8 cellular contexts compared by ENCODE assay signal in the genomic region with DNA sequence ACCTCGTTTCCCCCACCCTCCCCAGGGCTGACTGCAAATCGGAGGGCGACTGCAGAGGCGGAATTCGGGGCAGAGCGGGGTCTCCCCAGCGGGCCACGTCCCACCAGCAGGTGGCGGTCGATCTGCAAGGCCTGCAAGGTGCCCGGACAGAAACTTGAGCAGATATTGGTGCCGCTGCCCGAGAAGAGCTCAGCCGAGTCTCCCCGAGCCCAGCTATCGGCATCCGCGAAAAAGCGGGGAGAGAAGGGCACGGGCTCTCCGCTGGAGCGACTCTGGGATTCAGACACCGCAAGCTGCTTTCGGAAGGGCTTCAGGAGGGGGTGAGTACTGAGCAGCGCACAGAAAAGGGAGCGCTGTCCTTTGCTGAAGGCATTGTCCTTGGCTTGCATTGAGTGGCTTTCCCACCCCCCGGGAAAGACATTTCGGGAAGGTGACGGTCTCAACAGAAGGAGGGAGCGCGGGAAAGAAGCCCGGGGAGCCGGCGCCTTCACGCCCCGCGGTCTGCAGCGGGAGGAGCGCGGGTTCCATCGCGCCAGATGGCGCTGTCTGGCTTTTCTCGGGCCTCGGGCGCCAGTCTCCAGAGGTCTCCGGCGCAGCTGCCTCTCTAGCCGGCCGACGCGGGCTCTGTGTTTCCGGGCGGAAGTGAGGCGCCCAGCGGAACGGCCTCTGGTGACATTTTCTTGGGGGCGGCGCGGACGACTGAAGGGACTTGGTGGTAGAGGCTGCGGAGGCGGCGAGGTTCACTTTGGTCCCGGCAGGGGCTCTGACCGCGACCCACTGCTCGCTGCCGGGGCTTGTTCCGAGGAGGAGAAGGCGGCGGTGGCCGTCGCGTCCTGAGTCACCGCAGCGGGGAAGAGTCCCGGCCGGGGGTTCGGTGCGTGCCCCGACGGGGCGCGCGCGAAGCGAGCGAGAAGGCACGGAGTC.
A peak's percentile ranks its signal among the peaks of the same experiment; 100 is the strongest.
DNase-seq lines count a peak whose midpoint lies in the region; ATAC-seq and TF ChIP-seq lines count a peak whose summit lies in the region.

No MANE protein-coding gene starts in this region.

- peak; percentile 84 for ATAC-seq in GM19328 (IDR thresholded peaks at IDR 0.05; ENCODE audit: unreplicated experiment)
- ATAC-seq in HG03469 (IDR thresholded peaks at IDR 0.05; ENCODE audit: unreplicated experiment), result peak; percentile 71
- peak; percentile 96 for ATAC-seq in left lobe of liver

- peaks cover 2 to 3% of the 10 kb centered on the region in 2 donors for H3K36me3 Mint-ChIP-seq in CD14-positive monocyte
- H3K36me3 Mint-ChIP-seq in activated CD4-positive, alpha-beta T cell treated with anti-CD3 and anti-CD28 coated beads, Interleukin-2, amount 10 ng/mL, durations not matched to agents 24 days and 14 days (ENCODE audit: low read depth), result peaks cover 16% of the 10 kb centered on the region

- no peaks in the 10 kb centered on the region for H3K9me3 Mint-ChIP-seq in CD14-positive monocyte
- no peaks in the 10 kb centered on the region for H3K9me3 Mint-ChIP-seq in activated CD4-positive, alpha-beta T cell treated with anti-CD3 and anti-CD28 coated beads, Interleukin-2, amount 10 ng/mL, durations not matched to agents 24 days and 14 days

- peak; percentile 96 for TF ChIP-seq CTCF in CD14-positive monocyte (IDR thresholded peaks at IDR 0.05)

- peaks cover 32% of the 10 kb centered on the region for H3K4me1 Mint-ChIP-seq in CD14-positive monocyte
- H3K4me1 Mint-ChIP-seq in activated CD4-positive, alpha-beta T cell treated with anti-CD3 and anti-CD28 coated beads, Interleukin-2, amount 10 ng/mL, durations not matched to agents 24 days and 14 days, result peaks cover 48% of the 10 kb centered on the region

- intact Hi-C loops in CD14-positive monocyte (cut with micrococcal nuclease), result loop anchor here in 1 of 2 donors (5.0 kb wide), 1 partner anchor 39 kb away; no protein-coding TSS in a partner anchor
- intact Hi-C loops in activated CD4-positive, alpha-beta T cell treated with anti-CD3 and anti-CD28 coated beads, Interleukin-2, amount 10 ng/mL, durations not matched to agents 24 days and 14 days (cut with micrococcal nuclease), result loop anchor here (1.0 to 10.0 kb wide), 7 partner anchors 17 to 741 kb away; a partner anchor contains a TSS

- peak overlapping the region; percentile 90 to 99 (median 97) for H3K27ac Mint-ChIP-seq in CD14-positive monocyte
- H3K27ac Mint-ChIP-seq in activated CD4-positive, alpha-beta T cell treated with anti-CD3 and anti-CD28 coated beads, Interleukin-2, amount 10 ng/mL, durations not matched to agents 24 days and 14 days, result peak overlapping the region; percentile 96

- DNase-seq in CD14-positive monocyte (ENCODE audit: low spot score), result peak; percentile 88
- peak; percentile 56 for DNase-seq in NCI-H524 treated with DMSO at 0.1 percent for 48 hours (lab: John Stamatoyannopoulos, UW)
- peak; percentile 98 for DNase-seq in activated CD4-positive, alpha-beta T cell treated with anti-CD3 and anti-CD28 coated beads, Interleukin-2, amount 10 ng/mL, durations not matched to agents 24 days and 14 days
- DNase-seq in dedifferentiated amniotic fluid mesenchymal stem cell (ENCODE audit: extremely low spot score), result peak; percentile 88
- peak; percentile 95 for DNase-seq in left lobe of liver (ENCODE audit: low spot score)
- DNase-seq in stimulated activated CD4-positive, alpha-beta T cell treated with anti-CD3 and anti-CD28 coated beads, Interleukin-2, amount 100 ng/mL, for 24 hours, result peak; percentile 94 to 95

- peak overlapping the region; percentile 98 to 99 for H3K4me3 Mint-ChIP-seq in CD14-positive monocyte
- H3K4me3 Mint-ChIP-seq in activated CD4-positive, alpha-beta T cell treated with anti-CD3 and anti-CD28 coated beads, Interleukin-2, amount 10 ng/mL, durations not matched to agents 24 days and 14 days, result peak overlapping the region; percentile 96

- peaks cover 0 to 4% (median 1%) of the 10 kb centered on the region in 3 donors for H3K27me3 Mint-ChIP-seq in CD14-positive monocyte (ENCODE audit: low read depth in 3 of 3)
- H3K27me3 Mint-ChIP-seq in activated CD4-positive, alpha-beta T cell treated with anti-CD3 and anti-CD28 coated beads, Interleukin-2, amount 10 ng/mL, durations not matched to agents 24 days and 14 days, result peaks cover 2% of the 10 kb centered on the region

Comparison
In these comparisons a context has a peak if more than half of its experiments do, and no peak if none do; other contexts are left out.
1. Peak in every context shown above with its lines: DNase-seq and ATAC-seq.